In genomic region chr22:44587004-44587793, GRCh38 we compare ENCODE assay signal across 9 cellular contexts.
A peak's percentile ranks its signal among the peaks of the same experiment; 100 is the strongest.
DNase-seq lines count a peak whose midpoint lies in the region; ATAC-seq and TF ChIP-seq lines count a peak whose summit lies in the region.
"Had no signal": no experiment of that assay in that cellular context is flagged by ENCODE, and none has a peak within 500 bp of the region (broad histone marks: within the 10 kb centered on the region; RNA-seq: fewer than 3 reads in every experiment).

No MANE protein-coding gene starts in this region.

- H3K36me3 Mint-ChIP-seq in activated CD8-positive, alpha-beta T cell treated with anti-CD3 and anti-CD28 coated beads, Interleukin-2, amount 10 ng/mL, durations not matched to agents 7 days and 5 days (ENCODE audit: low read depth), result no peaks in the 10 kb centered on the region
- H3K36me3 Mint-ChIP-seq in endothelial cell (ENCODE audit: low read depth, unreplicated experiment), result no peaks in the 10 kb centered on the region
- H3K36me3 Mint-ChIP-seq: IgD-negative memory B cell had no signal

- H3K4me3 Mint-ChIP-seq in activated CD8-positive, alpha-beta T cell treated with anti-CD3 and anti-CD28 coated beads, Interleukin-2, amount 10 ng/mL, durations not matched to agents 7 days and 5 days, result no peak overlapping the region
- no peak overlapping the region for H3K4me3 Mint-ChIP-seq in endothelial cell (ENCODE audit: unreplicated experiment)
- H3K4me3 Mint-ChIP-seq: IgD-negative memory B cell had no signal

- no peak overlapping the region for H3K4me3 ChIP-seq in mesendoderm (ENCODE audit: low read length)

- peaks cover 17% of the 10 kb centered on the region for H3K27me3 Mint-ChIP-seq in activated CD8-positive, alpha-beta T cell treated with anti-CD3 and anti-CD28 coated beads, Interleukin-2, amount 10 ng/mL, durations not matched to agents 7 days and 5 days (ENCODE audit: low read depth)
- H3K27me3 Mint-ChIP-seq in endothelial cell (ENCODE audit: unreplicated experiment), result peaks cover 7% of the 10 kb centered on the region

- peak; percentile 87 for DNase-seq in COR-L47 (lab: John Stamatoyannopoulos, UW)
- DNase-seq in NCI-H1417 (lab: John Stamatoyannopoulos, UW), result peak; percentile 75 to 93 (median 79)
- peak; percentile 33 for DNase-seq in activated CD8-positive, alpha-beta T cell treated with anti-CD3 and anti-CD28 coated beads, Interleukin-2, amount 10 ng/mL, durations not matched to agents 7 days and 5 days
- peak; percentile 30 for DNase-seq in mesendoderm
- no peak for DNase-seq in endothelial cell (ENCODE audit: low spot score)
- no peak for DNase-seq in GM20000 (ENCODE audit: low spot score)

- H4K8ac ChIP-seq in mesendoderm (ENCODE audit: low read depth, low read length), result no peak overlapping the region

- POLR2A ChIA-PET in activated CD8-positive, alpha-beta T cell treated with anti-CD3 and anti-CD28 coated beads, Interleukin-2, amount 10 ng/mL, durations not matched to agents 7 days and 5 days (lab: Charles Lee), result no interaction called here

- TF ChIP-seq CTCF in endothelial cell (IDR thresholded peaks at IDR 0.05; ENCODE audit: unreplicated experiment) (no peak), GM20000 (IDR thresholded peaks at IDR 0.05; ENCODE audit: extremely low read depth, missing control alignments) (no peak)

- CTCF ChIA-PET in activated CD8-positive, alpha-beta T cell treated with anti-CD3 and anti-CD28 coated beads, Interleukin-2, amount 10 ng/mL, durations not matched to agents 7 days and 5 days (lab: Charles Lee), result no interaction called here

- H3K4me2 ChIP-seq in mesendoderm (ENCODE audit: low read length), result no peak overlapping the region

- H3K36me3 ChIP-seq in mesendoderm (ENCODE audit: control insufficient read depth, insufficient read depth, low read length), result no peaks in the 10 kb centered on the region

- H2BK5ac ChIP-seq in mesendoderm (ENCODE audit: low read length), result no peak overlapping the region

- ATAC-seq in activated CD8-positive, alpha-beta T cell treated with anti-CD3 and anti-CD28 coated beads, Interleukin-2, amount 10 ng/mL, durations not matched to agents 7 days and 5 days, result peak; percentile 61
- ATAC-seq in HG03354 (IDR thresholded peaks at IDR 0.05; ENCODE audit: poor library complexity, severe bottlenecking, unreplicated experiment) (no peak), GM21619 (IDR thresholded peaks at IDR 0.05; ENCODE audit: unreplicated experiment) (no peak)

- H3K27ac Mint-ChIP-seq in activated CD8-positive, alpha-beta T cell treated with anti-CD3 and anti-CD28 coated beads, Interleukin-2, amount 10 ng/mL, durations not matched to agents 7 days and 5 days, result no peak overlapping the region
- no peak overlapping the region for H3K27ac Mint-ChIP-seq in endothelial cell (ENCODE audit: unreplicated experiment)

- H3K79me1 ChIP-seq in mesendoderm (ENCODE audit: low read length), result no peaks in the 10 kb centered on the region

- H3K18ac ChIP-seq in mesendoderm (ENCODE audit: low read length), result no peak overlapping the region

- no peak overlapping the region for H2BK15ac ChIP-seq in mesendoderm (replicated peaks; ENCODE audit: low read depth)

- H4K5ac ChIP-seq in mesendoderm (ENCODE audit: low read length), result no peak overlapping the region

- no peak overlapping the region for H3K4ac ChIP-seq in mesendoderm (ENCODE audit: low read depth, low read length)

- H3K27me3 ChIP-seq in mesendoderm (ENCODE audit: insufficient read depth, low read length, poor library complexity), result no peaks in the 10 kb centered on the region

- no peak overlapping the region for H2AK5ac ChIP-seq in mesendoderm (ENCODE audit: low read length)

- no peaks in the 10 kb centered on the region for H3K79me2 ChIP-seq in mesendoderm (ENCODE audit: control insufficient read depth, insufficient read depth, low read length)

- H3K9me3 Mint-ChIP-seq in activated CD8-positive, alpha-beta T cell treated with anti-CD3 and anti-CD28 coated beads, Interleukin-2, amount 10 ng/mL, durations not matched to agents 7 days and 5 days (ENCODE audit: insufficient read depth), result no peaks in the 10 kb centered on the region
- H3K9me3 Mint-ChIP-seq in endothelial cell (ENCODE audit: unreplicated experiment), result no peaks in the 10 kb centered on the region

- no peak overlapping the region for H3K23ac ChIP-seq in mesendoderm (ENCODE audit: low read length)

- H3K27ac ChIP-seq in mesendoderm (ENCODE audit: low read depth, low read length), result no peak overlapping the region

- H3K9ac ChIP-seq in mesendoderm (ENCODE audit: low read length), result no peak overlapping the region

- no CpG with 5 or more reads among the region's 24 CpGs for WGBS in mesendoderm (ENCODE audit: extremely low coverage, insufficient coverage, low lambda C conversion rate)

- H2BK120ac ChIP-seq in mesendoderm (ENCODE audit: low read depth, low read length), result no peak overlapping the region

- H3K56ac ChIP-seq in mesendoderm (ENCODE audit: low read length), result no peak overlapping the region

- H3K4me1 ChIP-seq in mesendoderm (ENCODE audit: control insufficient read depth, low read depth, low read length), result no peaks in the 10 kb centered on the region

- peaks cover 5% of the 10 kb centered on the region for H3K4me1 Mint-ChIP-seq in activated CD8-positive, alpha-beta T cell treated with anti-CD3 and anti-CD28 coated beads, Interleukin-2, amount 10 ng/mL, durations not matched to agents 7 days and 5 days (ENCODE audit: low read depth)
- H3K4me1 Mint-ChIP-seq in endothelial cell (ENCODE audit: unreplicated experiment), result peaks cover 6% of the 10 kb centered on the region
- H3K4me1 Mint-ChIP-seq: IgD-negative memory B cell had no signal

Comparison
In these comparisons a context has a peak if more than half of its experiments do, and no peak if none do; other contexts are left out.
1. DNase-seq: peak in COR-L47 (single experiment), NCI-H1417 (3 of 3), activated CD8-positive, alpha-beta T cell treated with anti-CD3 and anti-CD28 coated beads, Interleukin-2, amount 10 ng/mL, durations not matched to agents 7 days and 5 days (single experiment) and mesendoderm (single experiment); none in endothelial cell (single experiment) and GM20000 (single experiment).